In the genomic region with DNA sequence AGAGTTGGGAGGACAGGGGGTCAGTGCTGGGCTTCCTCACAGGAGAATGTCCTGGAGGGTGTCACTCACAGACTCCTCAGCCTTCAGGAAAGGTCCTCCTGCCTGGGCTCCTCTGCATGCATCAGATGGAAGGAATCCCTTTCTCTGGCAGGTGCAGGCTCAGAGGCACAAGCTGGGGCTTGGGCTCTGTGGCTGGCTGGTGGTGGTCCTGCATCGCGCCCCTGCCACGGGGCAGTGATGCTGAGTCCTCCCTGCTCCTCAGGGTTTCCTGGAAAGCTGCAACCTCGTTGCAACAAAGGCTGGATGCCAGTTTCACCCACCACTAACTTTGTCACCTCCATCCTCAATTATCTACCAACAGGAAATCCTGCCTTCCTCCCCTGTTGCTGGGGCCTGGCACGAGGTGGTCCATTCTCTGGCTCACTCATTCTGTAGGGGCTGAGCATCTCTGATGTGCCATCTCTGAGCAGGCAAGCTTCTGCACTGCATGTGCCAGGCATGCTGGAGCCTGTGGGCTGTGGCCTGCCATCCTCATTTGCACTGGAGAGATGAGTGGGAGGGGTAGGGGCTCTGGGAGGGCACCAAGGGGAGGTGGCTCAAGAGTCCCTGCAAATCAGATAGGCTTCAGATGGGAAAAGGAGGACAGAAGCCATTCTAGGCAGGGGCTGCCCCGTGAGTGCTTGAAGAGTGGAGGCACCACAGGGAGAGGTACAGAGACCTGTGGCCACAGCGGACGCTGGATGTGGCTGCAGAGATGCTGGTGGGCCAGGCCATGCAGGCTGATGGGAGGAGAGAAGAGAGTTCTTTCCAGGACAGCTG, we compare ENCODE assay signal across 17 cellular contexts.
DNase-seq lines count a peak whose midpoint lies in the region; ATAC-seq, FAIRE-seq and TF ChIP-seq lines count a peak whose summit lies in the region.
"Had no signal": no experiment of that assay in that cellular context is flagged by ENCODE, and none has a peak within 500 bp of the region (broad histone marks: within the 10 kb centered on the region; RNA-seq: fewer than 3 reads in every experiment).

No MANE protein-coding gene starts in this region.

- intact Hi-C loops in Right ventricle myocardium superior (cut with DNase I): no loop called here
- intact Hi-C loops in right cardiac atrium (cut with DNase I): no loop called here
- intact Hi-C loops in activated naive CD4-positive, alpha-beta T cell treated with anti-CD3 and anti-CD28 coated beads for 36 hours (cut with micrococcal nuclease): no loop called here

- no peak overlapping the region for H3K4me2 ChIP-seq in H1 (ENCODE audit: insufficient read depth in 1 of 2, low read depth in 2 of 2, low read length in 2 of 2)
- no peak overlapping the region for H3K4me2 ChIP-seq in neural progenitor cell

- no peak overlapping the region for H4K91ac ChIP-seq in H1 (replicated peaks; ENCODE audit: insufficient read length, low read length)

- no peak overlapping the region for H2BK15ac ChIP-seq in H1 (ENCODE audit: low read length)

- H3K9ac ChIP-seq in H1 (replicated peaks in 1 of 4; ENCODE audit: extremely low read depth in 1 of 4, low read depth in 3 of 4, low read length in 3 of 4) (no peak overlapping the region), neural progenitor cell (no peak overlapping the region)

- H3K4ac ChIP-seq in H1 (replicated peaks; ENCODE audit: insufficient read length, low read depth, low read length): no peak overlapping the region

- H2BK12ac ChIP-seq in H1 (ENCODE audit: low read depth, low read length): no peak overlapping the region

- H3K36me3 ChIP-seq in H1 (ENCODE audit: control insufficient read depth in 2 of 4, insufficient read depth in 4 of 4, low read length in 3 of 4) (no peaks in the 10 kb centered on the region), neural progenitor cell (no peaks in the 10 kb centered on the region)

- H3K79me1 ChIP-seq in H1 (ENCODE audit: low read depth, low read length): no peaks in the 10 kb centered on the region

- no peak overlapping the region for H2BK20ac ChIP-seq in H1 (ENCODE audit: low read length)

- H3K27ac ChIP-seq in right cardiac atrium (ENCODE audit: low read length) (no peak overlapping the region), H1 (ENCODE audit: low read depth, low read length) (no peak overlapping the region), neural progenitor cell (no peak overlapping the region)

- no peak for FAIRE-seq in H1 (lab: Jason Lieb, UNC)
- FAIRE-seq: K562 had no signal

- 0 out of 2 replicates have a peak overlapping the region, but pooled peaks have one; percentile 39 for H2AK5ac ChIP-seq in H1 (ENCODE audit: low read depth, low read length)

- peaks cover 44% of the 10 kb centered on the region for H3K4me1 Mint-ChIP-seq in neural progenitor cell
- H3K4me1 Mint-ChIP-seq in activated naive CD4-positive, alpha-beta T cell treated with anti-CD3 and anti-CD28 coated beads for 36 hours (ENCODE audit: low read depth): no peaks in the 10 kb centered on the region
- H3K4me1 Mint-ChIP-seq: B cell had no signal

- no peaks in the 10 kb centered on the region for H3F3A ChIP-seq in neural progenitor cell (ENCODE audit: low read depth)

- H4K8ac ChIP-seq in H1 (ENCODE audit: extremely low read depth, insufficient read depth, low read length): no peak overlapping the region; the same call in 1 of the 2 replicates

- peaks cover 2% of the 10 kb centered on the region for H3K27me3 Mint-ChIP-seq in neural progenitor cell (ENCODE audit: insufficient read depth, low read depth)
- H3K27me3 Mint-ChIP-seq in activated naive CD4-positive, alpha-beta T cell treated with anti-CD3 and anti-CD28 coated beads for 36 hours (ENCODE audit: low read depth): no peaks in the 10 kb centered on the region
- H3K27me3 Mint-ChIP-seq: CD4-positive, alpha-beta T cell had no signal

- no peak overlapping the region for H3K4me3 Mint-ChIP-seq in neural progenitor cell
- H3K4me3 Mint-ChIP-seq in activated naive CD4-positive, alpha-beta T cell treated with anti-CD3 and anti-CD28 coated beads for 36 hours: no peak overlapping the region
- H3K4me3 Mint-ChIP-seq: B cell; CD4-positive, alpha-beta T cell; H9 had no signal

- no peak for TF ChIP-seq EP300 in H1 (IDR thresholded peaks at IDR 0.05; ENCODE audit: borderline replicate concordance in 1 of 2, low read depth in 2 of 2, low read length in 2 of 2)

- no peaks in the 10 kb centered on the region for H4K20me1 ChIP-seq in H1 (replicated peaks in 1 of 2; ENCODE audit: control insufficient read depth in 1 of 2, insufficient read depth in 2 of 2, low read length in 2 of 2)
- no peaks in the 10 kb centered on the region for H4K20me1 ChIP-seq in neural progenitor cell (ENCODE audit: low read depth)

- H3K9me3 ChIP-seq in right cardiac atrium (ENCODE audit: control insufficient read depth, low read length) (no peaks in the 10 kb centered on the region), H1 (ENCODE audit: insufficient read depth in 2 of 2, low read depth in 1 of 2, low read length in 1 of 2) (no peaks in the 10 kb centered on the region), neural progenitor cell (ENCODE audit: low read depth) (no peaks in the 10 kb centered on the region)
- H3K9me3 ChIP-seq: Caco-2 had no signal

- H3K27ac Mint-ChIP-seq in neural progenitor cell: peak overlapping the region; percentile 98
- H3K27ac Mint-ChIP-seq in activated naive CD4-positive, alpha-beta T cell treated with anti-CD3 and anti-CD28 coated beads for 36 hours: no peak overlapping the region
- H3K27ac Mint-ChIP-seq: B cell; CD4-positive, alpha-beta T cell had no signal

- no peak for TF ChIP-seq RAD21 in H1 (IDR thresholded peaks at IDR 0.05 in 1 of 2, conservative IDR thresholded peaks at IDR 0.05 in 1 of 2; ENCODE audit: low read depth in 2 of 2, low read length in 2 of 2)

- no peak for TF ChIP-seq POLR2A in H1 (IDR thresholded peaks at IDR 0.05; ENCODE audit: control extremely low read depth in 1 of 2, low read depth in 2 of 2, low read length in 2 of 2)

- H3K4me3 ChIP-seq in right cardiac atrium (ENCODE audit: low read length) (no peak overlapping the region), H1 (ENCODE audit: extremely low read depth in 1 of 4, insufficient read depth in 2 of 4, low read depth in 3 of 4, low read length in 4 of 4) (no peak overlapping the region), neural progenitor cell (no peak overlapping the region)
- H3K4me3 ChIP-seq: K562 had no signal

- H3K4me1 ChIP-seq in right cardiac atrium (ENCODE audit: control insufficient read depth, insufficient read depth, low read length) (peaks cover 5% of the 10 kb centered on the region), H1 (replicated peaks in 1 of 4; ENCODE audit: control insufficient read depth in 3 of 4, insufficient read depth in 4 of 4, low read length in 3 of 4) (no peaks in the 10 kb centered on the region; a peak in 1 of 7 replicates), neural progenitor cell (peaks cover 9% of the 10 kb centered on the region)

- no peak overlapping the region for H4K5ac ChIP-seq in H1 (ENCODE audit: insufficient read length, low read depth, low read length)

- H2BK120ac ChIP-seq in H1 (replicated peaks; ENCODE audit: low read depth, low read length): no peak overlapping the region

- CTCF ChIA-PET in H1 (lab: Charles Lee; ENCODE audit: partially characterized antibody): no interaction called here
- CTCF ChIA-PET in activated naive CD4-positive, alpha-beta T cell treated with anti-CD3 and anti-CD28 coated beads for 36 hours (lab: Charles Lee): no interaction called here

- TF ChIP-seq CTCF in H1 (IDR thresholded peaks at IDR 0.05; ENCODE audit: control extremely low read depth in 1 of 3, insufficient read depth in 1 of 3, low read depth in 1 of 3, low read length in 3 of 3) (no peak), neural progenitor cell (IDR thresholded peaks at IDR 0.05) (no peak)

- no peak overlapping the region for H3K18ac ChIP-seq in H1 (ENCODE audit: extremely low read depth, low read length)

- H3K23me2 ChIP-seq in H1 (ENCODE audit: low read depth, low read length): no peaks in the 10 kb centered on the region

- no peaks in the 10 kb centered on the region for H3K9me3 Mint-ChIP-seq in neural progenitor cell
- no peaks in the 10 kb centered on the region for H3K9me3 Mint-ChIP-seq in activated naive CD4-positive, alpha-beta T cell treated with anti-CD3 and anti-CD28 coated beads for 36 hours
- H3K9me3 Mint-ChIP-seq: CD4-positive, alpha-beta T cell; H9 had no signal

- DNase-seq in Right ventricle myocardium superior (peak; percentile 27), right cardiac atrium (no peak), H1 (ENCODE audit: low read depth in 1 of 2, low spot score in 2 of 2) (no peak), neural progenitor cell (ENCODE audit: low spot score) (no peak), NCI-H1930 (lab: John Stamatoyannopoulos, UW) (no peak)
- no peak for DNase-seq in activated naive CD4-positive, alpha-beta T cell treated with anti-CD3 and anti-CD28 coated beads for 36 hours
- DNase-seq: Caco-2; GDM1; H9; NCI-H1105 treated with DMSO at 0.1 percent for 48 hours; NCI-H1694; NK-92 treated with Interleukin-12 subunit alpha and Interleukin-12 subunit beta, amount 100 ng/mL, for 24 hours; SHP77 treated with DMSO at 0.1 percent for 48 hours had no signal

- no peaks in the 10 kb centered on the region for H3K27me3 ChIP-seq in right cardiac atrium (ENCODE audit: control insufficient read depth, insufficient read depth)
- H3K27me3 ChIP-seq in H1 (replicated peaks in 1 of 4; ENCODE audit: control insufficient read depth in 3 of 4, extremely low read depth in 1 of 4, insufficient read depth in 3 of 4, low read length in 3 of 4): no peaks in the 10 kb centered on the region
- H3K27me3 ChIP-seq in neural progenitor cell: no peaks in the 10 kb centered on the region

- 77% methylated on average over 8 of the region's 8 CpGs for WGBS in right cardiac atrium
- WGBS in H1 (ENCODE audit: extremely low coverage in 1 of 2, insufficient coverage in 1 of 2, insufficient read length in 1 of 2, insufficient replicate concordance in 2 of 2, low coverage in 1 of 2, low lambda C conversion rate in 2 of 2, missing lambda C conversion rate in 1 of 2), 2 experiments: 92% methylated on average over 8 of the region's 8 CpGs; no CpG with 5 or more reads in 1 of the 2 experiments

- POLR2A ChIA-PET in H1 (lab: Charles Lee; ENCODE audit: partially characterized antibody): no interaction called here

- no peak overlapping the region for H3K56ac ChIP-seq in H1 (replicated peaks; ENCODE audit: insufficient read length, low read depth, low read length)

- H3K79me2 ChIP-seq in H1 (ENCODE audit: control insufficient read depth in 1 of 2, insufficient read depth in 2 of 2, low read length in 2 of 2) (no peaks in the 10 kb centered on the region), neural progenitor cell (ENCODE audit: low read depth) (no peaks in the 10 kb centered on the region)

- H3K14ac ChIP-seq in H1 (ENCODE audit: insufficient read length): no peak overlapping the region

- no peak overlapping the region for H3K23ac ChIP-seq in H1 (ENCODE audit: insufficient read length)

- no peak overlapping the region for H2BK5ac ChIP-seq in H1 (ENCODE audit: low read depth, low read length)

- H2AFZ ChIP-seq in H1 (ENCODE audit: low read length): no peak overlapping the region
- H2AFZ ChIP-seq in neural progenitor cell (replicated peaks): no peak overlapping the region

- no peaks in the 10 kb centered on the region for H3K36me3 Mint-ChIP-seq in neural progenitor cell
- no peaks in the 10 kb centered on the region for H3K36me3 Mint-ChIP-seq in activated naive CD4-positive, alpha-beta T cell treated with anti-CD3 and anti-CD28 coated beads for 36 hours (ENCODE audit: low read depth)

- ATAC-seq in Right ventricle myocardium superior (ENCODE audit: poor library complexity) (no peak), right cardiac atrium (no peak), HG03039 (IDR thresholded peaks at IDR 0.05; ENCODE audit: unreplicated experiment) (no peak)
- ATAC-seq: K562 had no signal
